33 cellular contexts compared by ENCODE assay signal in the genomic region with DNA sequence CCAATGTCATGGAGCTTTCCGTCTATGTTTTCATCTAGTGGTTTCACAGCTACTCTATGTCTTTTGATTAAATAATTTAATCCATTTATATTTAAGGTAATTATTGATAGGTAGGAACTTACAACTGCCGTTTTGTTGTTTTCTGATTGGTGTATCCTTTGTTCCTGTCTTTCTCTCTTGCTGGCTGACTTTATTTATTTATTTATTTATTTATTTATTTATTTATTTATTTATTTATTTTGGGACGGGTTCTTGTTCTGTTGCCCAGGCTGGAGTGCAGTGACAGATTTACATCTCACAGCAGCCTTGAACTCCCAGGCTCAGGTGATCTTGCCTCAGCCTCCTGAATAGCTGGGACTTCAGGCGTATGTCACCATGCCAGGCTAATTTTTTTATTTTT.
"Had no signal": no experiment of that assay in that cellular context is flagged by ENCODE, and none has a peak within 500 bp of the region (broad histone marks: within the 10 kb centered on the region; RNA-seq: fewer than 3 reads in every experiment).

No MANE protein-coding gene starts in this region.

- H3K27ac ChIP-seq: adrenal gland, ascending aorta, body of pancreas, brain microvascular endothelial cell, breast epithelium, cardiac muscle cell had no signal

- ATAC-seq: activated naive CD4-positive, alpha-beta T cell treated with anti-CD3 and anti-CD28 coated beads, Interleukin-2, amount 50 U/mL, for 72 hours; activated naive CD8-positive, alpha-beta T cell treated with anti-CD3 and anti-CD28 coated beads, Interleukin-2, amount 50 U/mL, for 24 hours; activated T-cell treated with anti-CD3 and anti-CD28 coated beads, Interleukin-2, amount 50 U/mL, for 4 hours; activated T-cell treated with anti-CD3 and anti-CD28 coated beads, Interleukin-2, amount 50 U/mL, for 72 hours; activated T-helper 17 cell treated with anti-CD3 and anti-CD28 coated beads, Interleukin-2, amount 50 U/mL, for 72 hours; body of pancreas had no signal

- H3K4me3 ChIP-seq: adrenal gland, ascending aorta, body of pancreas, breast epithelium, cardiac muscle cell had no signal

- H3K36me3 ChIP-seq: adrenal gland, ascending aorta, brain microvascular endothelial cell, breast epithelium, cardiac muscle cell had no signal

- H3K9me3 ChIP-seq: ascending aorta, body of pancreas had no signal

- DNase-seq: activated effector memory CD4-positive, alpha-beta T cell treated with anti-CD3 and anti-CD28 coated beads, Interleukin-2, amount 50 U/mL, for 16 hours; activated effector memory CD4-positive, alpha-beta T cell treated with Interleukin-2 at 50 U/mL for 16 hours; activated gamma-delta T cell; activated gamma-delta T cell treated with Interleukin-2 at 50 U/mL for 16 hours; activated naive CD4-positive, alpha-beta T cell; activated naive CD4-positive, alpha-beta T cell treated with anti-CD3 and anti-CD28 coated beads for 36 hours; activated naive CD4-positive, alpha-beta T cell treated with anti-CD3 and anti-CD28 coated beads, Interleukin-2, amount 10 ng/mL, durations not matched to agents 7 days and 5 days; activated naive CD4-positive, alpha-beta T cell treated with anti-CD3 and anti-CD28 coated beads, Interleukin-2, amount 50 U/mL, for 16 hours; activated naive CD4-positive, alpha-beta T cell treated with Interleukin-2 at 50 U/mL for 16 hours; activated naive CD8-positive, alpha-beta T cell treated with anti-CD3 and anti-CD28 coated beads for 36 hours; activated naive CD8-positive, alpha-beta T cell treated with anti-CD3 and anti-CD28 coated beads, Interleukin-2, amount 10 ng/mL, durations not matched to agents 7 days and 5 days; activated naive CD8-positive, alpha-beta T cell treated with anti-CD3 and anti-CD28 coated beads, Interleukin-2, amount 50 U/mL, for 24 hours; activated T-cell treated with anti-CD3 and anti-CD28 coated beads, Interleukin-2, amount 50 U/mL, for 24 hours; activated T-cell treated with anti-CD3 and anti-CD28 coated beads, Interleukin-2, amount 50 U/mL, for 4 hours; activated T-cell treated with anti-CD3 and anti-CD28 coated beads, Interleukin-2, amount 50 U/mL, for 48 hours; activated T-cell treated with anti-CD3 and anti-CD28 coated beads, Interleukin-2, amount 50 U/mL, for 72 hours; adrenal gland; amniotic stem cell; amygdala; anterior cingulate cortex; aorta; body of pancreas; brain microvascular endothelial cell; caudate nucleus; central memory CD4-positive, alpha-beta T cell; cerebellar nuclear complex had no signal

- H3K27me3 ChIP-seq: adrenal gland, ascending aorta, body of pancreas, brain microvascular endothelial cell, breast epithelium, cardiac muscle cell had no signal

- H3K4me1 ChIP-seq: adrenal gland, body of pancreas, breast epithelium had no signal

- FAIRE-seq: astrocyte, bronchial epithelial cell had no signal
